17 cellular contexts compared by ENCODE assay signal in genomic region chr6:126427713-126428112, GRCh38.
DNase-seq lines count a peak whose midpoint lies in the region; ATAC-seq and TF ChIP-seq lines count a peak whose summit lies in the region.
"Had no signal": no experiment of that assay in that cellular context is flagged by ENCODE, and none has a peak within 500 bp of the region (broad histone marks: within the 10 kb centered on the region; RNA-seq: fewer than 3 reads in every experiment).

No MANE protein-coding gene starts in this region.

- peak overlapping the region; percentile 1; the same call in 1 of the 2 replicates for H3K27ac ChIP-seq in VCaP
- peak overlapping the region; percentile 12 to 47 for H3K27ac ChIP-seq in liver (ENCODE audit: low read depth in 1 of 2, low read length in 2 of 2)
- H3K27ac ChIP-seq in aorta (ENCODE audit: low read depth in 1 of 2, low read length in 2 of 2) = no peak overlapping the region

- ATAC-seq in aorta (ENCODE audit: low FRiP score) = no peak
- ATAC-seq: K562 had no signal

- DNase-seq in kidney tubule cell (ENCODE audit: low spot score) (peak; percentile 55), renal cortical epithelial cell (ENCODE audit: low read depth) (peak; percentile 70), aorta (no peak), H7 (no peak), NCI-H2107 treated with DMSO at 0.1 percent for 48 hours (lab: John Stamatoyannopoulos, UW; ENCODE audit: unreplicated experiment) (no peak)
- DNase-seq: ACHN; BE2C; C1 segment of cervical spinal cord; CD4-positive, CD25-positive, alpha-beta regulatory T cell; CD8-positive, alpha-beta memory T cell; COR-L47; GOT3; H9; IMR-90 had no signal

- H3K4me1 ChIP-seq in liver (ENCODE audit: control insufficient read depth in 4 of 4, insufficient read depth in 4 of 4, low read length in 3 of 4) (peaks cover 0 to 14% (median 8%) of the 10 kb centered on the region in 4 donors), aorta (ENCODE audit: control insufficient read depth in 1 of 2, insufficient read depth in 2 of 2, low read length in 2 of 2) (no peaks in the 10 kb centered on the region)

- intact Hi-C loops in aorta (cut with DNase I) = no loop called here

- 30% methylated on average over 3 of the region's 3 CpGs for WGBS in liver
- 66 to 67% methylated on average over 3 of the region's 3 CpGs for WGBS in aorta, 2 donors

- H3K9me3 ChIP-seq in liver (ENCODE audit: control insufficient read depth in 4 of 4, low read length in 3 of 4) (no peaks in the 10 kb centered on the region), aorta (ENCODE audit: control insufficient read depth, low read length) (no peaks in the 10 kb centered on the region)
- H3K9me3 ChIP-seq: BE2C had no signal

- H3K4me3 ChIP-seq in liver (ENCODE audit: low read depth in 1 of 3, low read length in 3 of 3) (no peak overlapping the region), aorta (ENCODE audit: low read length in 2 of 2) (no peak overlapping the region), H7 (ENCODE audit: insufficient read depth, low read depth, low read length) (no peak overlapping the region)
- H3K4me3 ChIP-seq: K562 had no signal

- H3K36me3 ChIP-seq in liver (ENCODE audit: control insufficient read depth in 4 of 4, insufficient read depth in 3 of 4, low read depth in 1 of 4, low read length in 3 of 4) = no peaks in the 10 kb centered on the region
- no peaks in the 10 kb centered on the region for H3K36me3 ChIP-seq in aorta (ENCODE audit: control insufficient read depth in 1 of 2, insufficient read depth in 2 of 2, low read length in 1 of 2)
- no peaks in the 10 kb centered on the region for H3K36me3 ChIP-seq in H7 (replicated peaks; ENCODE audit: control insufficient read depth, insufficient read depth, low read length)
- H3K36me3 ChIP-seq: BE2C had no signal

- no peak for TF ChIP-seq CTCF in VCaP (conservative IDR thresholded peaks at IDR 0.05)
- TF ChIP-seq CTCF in liver (IDR thresholded peaks at IDR 0.05; ENCODE audit: low read depth, low read length, missing input control) = no peak

- H3K9ac ChIP-seq in liver (ENCODE audit: low read depth in 1 of 2, low read length in 2 of 2) = peak overlapping the region in 1 of 2 donors; percentile 7

- TF ChIP-seq RAD21 in liver (IDR thresholded peaks at IDR 0.05) = peak; percentile 46 to 48

- H3K27me3 ChIP-seq in liver (ENCODE audit: control insufficient read depth in 4 of 4, insufficient read depth in 4 of 4, low read length in 3 of 4) (no peaks in the 10 kb centered on the region), aorta (ENCODE audit: control insufficient read depth in 1 of 2, insufficient read depth in 2 of 2, low read length in 1 of 2) (no peaks in the 10 kb centered on the region), H7 (ENCODE audit: control insufficient read depth, insufficient read depth, low read length) (no peaks in the 10 kb centered on the region)
- H3K27me3 ChIP-seq: BE2C had no signal

TF ChIP-seq in liver, 16 proteins besides CTCF, POLR2A, EP300 and RAD21:
- TF ChIP-seq FOXA1 (IDR thresholded peaks at IDR 0.05) = peak; percentile 15
- TF ChIP-seq REST (IDR thresholded peaks at IDR 0.05) = no peak
- TF ChIP-seq YY1 (IDR thresholded peaks at IDR 0.05) = peak; percentile 37
- TF ChIP-seq SP1 (IDR thresholded peaks at IDR 0.05) = peak; percentile 59
- TF ChIP-seq TAF1 (conservative IDR thresholded peaks at IDR 0.05) = no peak
- no peak for TF ChIP-seq GABPA (IDR thresholded peaks at IDR 0.05 in 1 of 2, conservative IDR thresholded peaks at IDR 0.05 in 1 of 2)
- TF ChIP-seq ZBTB33 (IDR thresholded peaks at IDR 0.05) = peak; percentile 42
- TF ChIP-seq HNF4A (conservative IDR thresholded peaks at IDR 0.05) = peak; percentile 40 to 62
- TF ChIP-seq HNF4G (IDR thresholded peaks at IDR 0.05) = no peak
- TF ChIP-seq EGR1 (IDR thresholded peaks at IDR 0.05; ENCODE audit: low read depth in 2 of 2) = peak in 1 of 2 donors; percentile 53
- no peak for TF ChIP-seq ATF3 (IDR thresholded peaks at IDR 0.05)
- peak; percentile 36 for TF ChIP-seq FOXA2 (IDR thresholded peaks at IDR 0.05)
- peak in 1 of 2 donors; percentile 69 for TF ChIP-seq JUND (IDR thresholded peaks at IDR 0.05)
- TF ChIP-seq NR2F2 (IDR thresholded peaks at IDR 0.05) = no peak
- peak in 1 of 2 donors; percentile 58 for TF ChIP-seq RXRA (IDR thresholded peaks at IDR 0.05)
- TF ChIP-seq MAX (IDR thresholded peaks at IDR 0.05) = no peak

Comparison
In these comparisons a context has a peak if more than half of its experiments do, and no peak if none do; other contexts are left out.
1. H3K27ac ChIP-seq: peak in VCaP (single experiment) and liver (2 of 2); none in aorta (0 of 2).
2. DNase-seq: peak in kidney tubule cell (single experiment) and renal cortical epithelial cell (single experiment); none in aorta (0 of 2), H7 (single experiment) and NCI-H2107 treated with DMSO at 0.1 percent for 48 hours (single experiment).